In genomic region chr16:1763521-1764511, GRCh38 we compare ENCODE assay signal across 10 cellular contexts. TPM values are rescaled to one million over a fixed set of nuclear protein-coding genes. Genes with fewer than 3 reads are reported as not detected.
DNase-seq lines count a peak whose midpoint lies in the region; ATAC-seq and TF ChIP-seq lines count a peak whose summit lies in the region.
"Had no signal": no experiment of that assay in that cellular context is flagged by ENCODE, and none has a peak within 500 bp of the region (broad histone marks: within the 10 kb centered on the region; RNA-seq: fewer than 3 reads in every experiment).

No MANE protein-coding gene starts in this region.

- H3K27me3 Mint-ChIP-seq in mesothelial cell of epicardium (ENCODE audit: low read depth) = no peaks in the 10 kb centered on the region
- H3K27me3 Mint-ChIP-seq in natural killer cell treated with Interleukin-12 subunit alpha and Interleukin-12 subunit beta and Interleukin-15 and Interleukin-18, amount 100 ng/mL, for 72 hours = no peaks in the 10 kb centered on the region
- H3K27me3 Mint-ChIP-seq: activated naive CD4-positive, alpha-beta T cell treated with anti-CD3 and anti-CD28 coated beads, Interleukin-2, amount 50 U/mL, for 24 hours had no signal

- H3K4me1 ChIP-seq in Karpas-422 (ENCODE audit: low read length) = no peaks in the 10 kb centered on the region
- H3K4me1 ChIP-seq in effector memory CD4-positive, alpha-beta T cell (ENCODE audit: control insufficient read depth, insufficient read depth, low read length, poor library complexity, severe bottlenecking) = no peaks in the 10 kb centered on the region

- H4K20me1 ChIP-seq in Karpas-422 (ENCODE audit: insufficient read depth, low read depth, low read length) = no peaks in the 10 kb centered on the region

- H3K4me1 Mint-ChIP-seq in mesothelial cell of epicardium = no peaks in the 10 kb centered on the region
- H3K4me1 Mint-ChIP-seq in natural killer cell treated with Interleukin-12 subunit alpha and Interleukin-12 subunit beta and Interleukin-15 and Interleukin-18, amount 100 ng/mL, for 72 hours (ENCODE audit: low read depth in 2 of 2) = peaks cover 0 to 7% of the 10 kb centered on the region in 2 donors
- H3K4me1 Mint-ChIP-seq: activated naive CD4-positive, alpha-beta T cell treated with anti-CD3 and anti-CD28 coated beads, Interleukin-2, amount 50 U/mL, for 24 hours had no signal

- peak; percentile 60 for DNase-seq in D341Med (ENCODE audit: low spot score)
- DNase-seq in Karpas-422 = peak; percentile 53
- DNase-seq in ecto neural progenitor cell (ENCODE audit: low spot score) = peak; percentile 81
- peak in 1 of 2 experiments; percentile 65 for DNase-seq in mesothelial cell of epicardium (ENCODE audit: low spot score in 2 of 2, unreplicated experiment in 2 of 2)
- no peak for DNase-seq in NK-92 treated with Interleukin-12 subunit alpha and Interleukin-12 subunit beta, amount 100 ng/mL, for 24 hours (lab: John Stamatoyannopoulos, UW)
- no peak for DNase-seq in NCI-H187 treated with DMSO at 0.1 percent for 48 hours (lab: John Stamatoyannopoulos, UW)
- no peak for DNase-seq in effector memory CD4-positive, alpha-beta T cell
- DNase-seq in natural killer cell treated with Interleukin-12 subunit alpha and Interleukin-12 subunit beta and Interleukin-15 and Interleukin-18, amount 100 ng/mL, for 72 hours (ENCODE audit: low spot score) = no peak
- DNase-seq: tibial artery had no signal

- no peak overlapping the region for H3K4me3 Mint-ChIP-seq in mesothelial cell of epicardium
- no peak overlapping the region for H3K4me3 Mint-ChIP-seq in natural killer cell treated with Interleukin-12 subunit alpha and Interleukin-12 subunit beta and Interleukin-15 and Interleukin-18, amount 100 ng/mL, for 72 hours
- H3K4me3 Mint-ChIP-seq: activated naive CD4-positive, alpha-beta T cell treated with anti-CD3 and anti-CD28 coated beads, Interleukin-2, amount 50 U/mL, for 24 hours had no signal

- H3K36me3 Mint-ChIP-seq in mesothelial cell of epicardium = peaks cover 10% of the 10 kb centered on the region
- H3K36me3 Mint-ChIP-seq in natural killer cell treated with Interleukin-12 subunit alpha and Interleukin-12 subunit beta and Interleukin-15 and Interleukin-18, amount 100 ng/mL, for 72 hours = no peaks in the 10 kb centered on the region

- no peak overlapping the region for H3K27ac Mint-ChIP-seq in mesothelial cell of epicardium
- H3K27ac Mint-ChIP-seq in natural killer cell treated with Interleukin-12 subunit alpha and Interleukin-12 subunit beta and Interleukin-15 and Interleukin-18, amount 100 ng/mL, for 72 hours = no peak overlapping the region
- H3K27ac Mint-ChIP-seq: activated naive CD4-positive, alpha-beta T cell treated with anti-CD3 and anti-CD28 coated beads, Interleukin-2, amount 50 U/mL, for 24 hours had no signal

- H3K4me2 ChIP-seq in Karpas-422 (ENCODE audit: low read depth, low read length, poor library complexity, severe bottlenecking) = no peak overlapping the region

- H3K79me2 ChIP-seq in Karpas-422 (ENCODE audit: low read length) = no peaks in the 10 kb centered on the region

- no peak overlapping the region for H3K9ac ChIP-seq in Karpas-422 (ENCODE audit: low read length)

- no peaks in the 10 kb centered on the region for H3K27me3 ChIP-seq in Karpas-422 (ENCODE audit: low read length)
- H3K27me3 ChIP-seq in effector memory CD4-positive, alpha-beta T cell (replicated peaks; ENCODE audit: control insufficient read depth, insufficient read depth, low read length, poor library complexity, severe bottlenecking) = no peaks in the 10 kb centered on the region
- H3K27me3 ChIP-seq: tibial artery had no signal

- H3K9me2 ChIP-seq in Karpas-422 (replicated peaks; ENCODE audit: insufficient read depth, low read length) = no peaks in the 10 kb centered on the region

- H3K4me3 ChIP-seq in Karpas-422 (ENCODE audit: low read length) = no peak overlapping the region
- H3K4me3 ChIP-seq in effector memory CD4-positive, alpha-beta T cell (ENCODE audit: insufficient read depth, low read depth, low read length, poor library complexity, severe bottlenecking) = no peak overlapping the region
- H3K4me3 ChIP-seq: tibial artery had no signal

- TF ChIP-seq CTCF in mesothelial cell of epicardium (IDR thresholded peaks at IDR 0.05; ENCODE audit: unreplicated experiment) = peak; percentile 59

- no peak overlapping the region for H3K27ac ChIP-seq in Karpas-422 (ENCODE audit: low read length)
- no peak overlapping the region for H3K27ac ChIP-seq in effector memory CD4-positive, alpha-beta T cell (ENCODE audit: insufficient read depth, low read length, poor library complexity, severe bottlenecking)
- H3K27ac ChIP-seq: tibial artery had no signal

- no peak for ATAC-seq in natural killer cell treated with Interleukin-12 subunit alpha and Interleukin-12 subunit beta and Interleukin-15 and Interleukin-18, amount 100 ng/mL, for 72 hours

- no peaks in the 10 kb centered on the region for H3K9me3 ChIP-seq in Karpas-422 (ENCODE audit: low read length)
- H3K9me3 ChIP-seq in effector memory CD4-positive, alpha-beta T cell (ENCODE audit: control insufficient read depth, low read length) = no peaks in the 10 kb centered on the region
- H3K9me3 ChIP-seq: tibial artery had no signal

- no peaks in the 10 kb centered on the region for H3K36me3 ChIP-seq in Karpas-422 (ENCODE audit: insufficient read depth, low read length)
- peaks cover 67% of the 10 kb centered on the region for H3K36me3 ChIP-seq in effector memory CD4-positive, alpha-beta T cell (ENCODE audit: control insufficient read depth, insufficient read depth, low read length)

- H2AFZ ChIP-seq in Karpas-422 (ENCODE audit: low read length) = no peak overlapping the region

- H3K9me3 Mint-ChIP-seq in mesothelial cell of epicardium = no peaks in the 10 kb centered on the region
- H3K9me3 Mint-ChIP-seq in natural killer cell treated with Interleukin-12 subunit alpha and Interleukin-12 subunit beta and Interleukin-15 and Interleukin-18, amount 100 ng/mL, for 72 hours = no peaks in the 10 kb centered on the region
- H3K9me3 Mint-ChIP-seq: activated naive CD4-positive, alpha-beta T cell treated with anti-CD3 and anti-CD28 coated beads, Interleukin-2, amount 50 U/mL, for 24 hours had no signal

RNA-seq across cellular contexts. Expression of gene NME3, which starts 7.5 kb away (rescaled TPM):
- 35.9 and 83.0 TPM in 2 replicates for total RNA-seq in Karpas-422 (2014; rRNA removed; shearing (Covaris generic); ENCODE audit: low replicate concordance)
- total RNA-seq in mesothelial cell of epicardium = 56.6 to 58.4 TPM (median 57.7 TPM) in 3 replicates
- 10 to 100 TPM; 37.4 to 46.4 TPM for total RNA-seq in natural killer cell treated with Interleukin-12 subunit alpha and Interleukin-12 subunit beta and Interleukin-15 and Interleukin-18, amount 100 ng/mL, for 72 hours

RNA-seq across cellular contexts. Expression of gene EME2, which starts 8.8 kb away (rescaled TPM):
- total RNA-seq in Karpas-422 (2014; rRNA removed; shearing (Covaris generic); ENCODE audit: low replicate concordance) = 7.7 and 27.2 TPM in 2 replicates
- 32.3 to 41.5 TPM (median 35.2 TPM) in 3 replicates for total RNA-seq in mesothelial cell of epicardium
- total RNA-seq in natural killer cell treated with Interleukin-12 subunit alpha and Interleukin-12 subunit beta and Interleukin-15 and Interleukin-18, amount 100 ng/mL, for 72 hours = 10 to 100 TPM; 34.8 to 55.0 TPM

RNA-seq across cellular contexts. Expression of gene MRPS34, which starts 9.1 kb away (rescaled TPM):
- total RNA-seq in Karpas-422 (2014; rRNA removed; shearing (Covaris generic); ENCODE audit: low replicate concordance) = 101 and 177 TPM in 2 replicates
- 62.2 to 65.3 TPM (median 63.9 TPM) in 3 replicates for total RNA-seq in mesothelial cell of epicardium
- 100 to 1,000 TPM in 1 of 2 donors, 10 to 100 TPM in 1; 98.1 to 192 TPM for total RNA-seq in natural killer cell treated with Interleukin-12 subunit alpha and Interleukin-12 subunit beta and Interleukin-15 and Interleukin-18, amount 100 ng/mL, for 72 hours

RNA-seq across cellular contexts. Expression of gene SPSB3, which starts 18.6 kb away (rescaled TPM):
- total RNA-seq in Karpas-422 (2014; rRNA removed; shearing (Covaris generic); ENCODE audit: low replicate concordance) = 38.5 and 73.9 TPM in 2 replicates
- 49.6 to 51.4 TPM (median 50.0 TPM) in 3 replicates for total RNA-seq in mesothelial cell of epicardium
- total RNA-seq in natural killer cell treated with Interleukin-12 subunit alpha and Interleukin-12 subunit beta and Interleukin-15 and Interleukin-18, amount 100 ng/mL, for 72 hours = 10 to 100 TPM; 26.9 to 30.1 TPM

RNA-seq across cellular contexts. Expression of gene NUBP2, which starts 18.9 kb away (rescaled TPM):
- 35.9 and 66.3 TPM in 2 replicates for total RNA-seq in Karpas-422 (2014; rRNA removed; shearing (Covaris generic); ENCODE audit: low replicate concordance)
- 62.9 to 65.3 TPM (median 63.6 TPM) in 3 replicates for total RNA-seq in mesothelial cell of epicardium
- 10 to 100 TPM; 47.9 to 81.8 TPM for total RNA-seq in natural killer cell treated with Interleukin-12 subunit alpha and Interleukin-12 subunit beta and Interleukin-15 and Interleukin-18, amount 100 ng/mL, for 72 hours

Comparison
In these comparisons a context has a peak if more than half of its experiments do, and no peak if none do; other contexts are left out.
1. DNase-seq: peak in D341Med (single experiment), Karpas-422 (single experiment) and ecto neural progenitor cell (single experiment); none in NK-92 treated with Interleukin-12 subunit alpha and Interleukin-12 subunit beta, amount 100 ng/mL, for 24 hours (single experiment), NCI-H187 treated with DMSO at 0.1 percent for 48 hours (single experiment), effector memory CD4-positive, alpha-beta T cell (0 of 3) and natural killer cell treated with Interleukin-12 subunit alpha and Interleukin-12 subunit beta and Interleukin-15 and Interleukin-18, amount 100 ng/mL, for 72 hours (single experiment).